In the genomic region with DNA sequence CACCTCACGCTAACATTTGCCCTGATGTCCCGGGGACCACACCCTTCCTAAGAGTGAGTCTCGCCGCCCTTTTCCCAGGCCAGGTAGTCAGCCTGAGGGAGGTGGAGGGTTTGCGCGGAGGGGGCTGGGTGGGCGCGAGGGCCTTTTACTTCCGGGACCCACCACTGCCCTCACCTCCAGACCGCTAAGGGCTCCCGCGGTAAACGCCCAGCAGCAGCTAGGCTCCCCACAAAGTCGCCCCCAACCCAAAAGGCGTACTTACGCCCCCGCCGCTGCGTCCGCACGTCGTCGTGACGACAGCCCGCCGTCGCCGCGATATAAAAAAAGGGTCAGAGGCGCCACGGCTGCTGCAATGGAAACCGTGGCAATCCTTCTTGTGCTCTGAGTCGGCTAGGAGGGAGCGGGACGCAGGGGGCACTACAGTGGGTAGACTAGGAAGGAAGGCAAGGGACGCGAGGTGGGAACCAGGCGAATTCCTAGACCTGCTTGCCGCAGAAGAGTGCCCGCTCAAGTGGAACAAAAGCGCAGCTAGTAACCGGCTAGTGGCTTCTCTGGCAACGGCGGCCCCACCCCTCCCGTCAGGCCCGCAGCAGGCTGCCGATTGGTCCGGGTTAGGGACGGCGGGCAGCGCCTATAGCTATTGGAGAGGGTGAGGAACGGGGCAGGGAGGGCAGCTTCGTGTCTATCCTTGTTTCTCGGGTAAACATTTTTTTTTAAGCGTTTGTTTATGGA, we compare ENCODE assay signal across 8 cellular contexts. TPM values are rescaled to one million over a fixed set of nuclear protein-coding genes. Genes with fewer than 3 reads are reported as not detected.
A peak's percentile ranks its signal among the peaks of the same experiment; 100 is the strongest.
DNase-seq lines count a peak whose midpoint lies in the region; ATAC-seq lines count a peak whose summit lies in the region.

A gene with protein sequence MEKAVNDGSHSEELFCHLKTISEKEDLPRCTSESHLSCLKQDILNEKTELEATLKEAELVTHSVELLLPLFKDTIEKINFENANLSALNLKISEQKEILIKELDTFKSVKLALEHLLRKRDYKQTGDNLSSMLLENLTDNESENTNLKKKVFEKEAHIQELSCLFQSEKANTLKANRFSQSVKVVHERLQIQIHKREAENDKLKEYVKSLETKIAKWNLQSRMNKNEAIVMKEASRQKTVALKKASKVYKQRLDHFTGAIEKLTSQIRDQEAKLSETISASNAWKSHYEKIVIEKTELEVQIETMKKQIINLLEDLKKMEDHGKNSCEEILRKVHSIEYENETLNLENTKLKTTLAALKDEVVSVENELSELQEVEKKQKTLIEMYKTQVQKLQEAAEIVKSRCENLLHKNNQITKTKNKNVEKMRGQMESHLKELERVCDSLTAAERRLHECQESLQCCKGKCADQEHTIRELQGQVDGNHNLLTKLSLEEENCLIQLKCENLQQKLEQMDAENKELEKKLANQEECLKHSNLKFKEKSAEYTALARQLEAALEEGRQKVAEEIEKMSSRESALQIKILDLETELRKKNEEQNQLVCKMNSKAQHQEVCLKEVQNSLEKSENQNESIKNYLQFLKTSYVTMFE (minus strand): TSS at position 553 of the 732 bp plus-strand sequence. CDS start 9,296 bp downstream, outside the sequence.

- H3K36me3 Mint-ChIP-seq in CD8-positive, alpha-beta memory T cell: peaks cover 5 to 20% (median 7%) of the 10 kb centered on the region in 3 donors
- peaks cover 4% of the 10 kb centered on the region for H3K36me3 Mint-ChIP-seq in memory B cell

- H3K4me3 Mint-ChIP-seq in CD8-positive, alpha-beta memory T cell: peak within 1 kb of the TSS; percentile 95 to 100 (median 98)
- H3K4me3 Mint-ChIP-seq in memory B cell: peak within 1 kb of the TSS; percentile 99

- POLR2A ChIA-PET in CD8-positive, alpha-beta memory T cell (lab: Charles Lee): interaction anchor here (0.7 to 1.5 kb wide), 6 partner anchors 10 to 321 kb away, joined by 3 to 15 read pairs (median 3); a partner anchor contains a TSS

- no peaks in the 10 kb centered on the region for H3K27me3 ChIP-seq in CD8-positive, alpha-beta memory T cell (ENCODE audit: insufficient read depth, low read length, poor library complexity, severe bottlenecking)
- no peaks in the 10 kb centered on the region for H3K27me3 ChIP-seq in effector memory CD4-positive, alpha-beta T cell (replicated peaks; ENCODE audit: control insufficient read depth, insufficient read depth, low read length, poor library complexity, severe bottlenecking)

- peak within 1 kb of the TSS; percentile 81 for H3K27ac ChIP-seq in CD8-positive, alpha-beta memory T cell (ENCODE audit: low read depth, low read length)
- peak within 1 kb of the TSS; percentile 78 for H3K27ac ChIP-seq in effector memory CD4-positive, alpha-beta T cell (ENCODE audit: insufficient read depth, low read length, poor library complexity, severe bottlenecking)

- H3K4me1 Mint-ChIP-seq in CD8-positive, alpha-beta memory T cell: peaks cover 56 to 68% (median 59%) of the 10 kb centered on the region in 3 donors
- peaks cover 38% of the 10 kb centered on the region for H3K4me1 Mint-ChIP-seq in memory B cell

- H3K9me3 Mint-ChIP-seq in CD8-positive, alpha-beta memory T cell: peaks cover 0 to 2% (median 0%) of the 10 kb centered on the region in 5 donors
- H3K9me3 Mint-ChIP-seq in memory B cell: no peaks in the 10 kb centered on the region

- CTCF ChIA-PET in CD8-positive, alpha-beta memory T cell (lab: Charles Lee): interaction anchor here (0.6 to 2.1 kb wide), 8 partner anchors 10 to 518 kb away, joined by 3 to 10 read pairs (median 3); a partner anchor contains a TSS

- H3K27me3 Mint-ChIP-seq in CD8-positive, alpha-beta memory T cell: no peaks in the 10 kb centered on the region
- H3K27me3 Mint-ChIP-seq in memory B cell: no peaks in the 10 kb centered on the region

- DNase-seq in CD8-positive, alpha-beta memory T cell: peak; percentile 83 to 93 (median 89)
- DNase-seq in HT1080 (ENCODE audit: low read depth): peak; percentile 84
- DNase-seq in NOMO-1 treated with DMSO at 0.1 percent for 48 hours (lab: John Stamatoyannopoulos, UW; ENCODE audit: unreplicated experiment): peak; percentile 88
- peak; percentile 72 to 79 for DNase-seq in activated CD8-positive, alpha-beta memory T cell treated with anti-CD3 and anti-CD28 coated beads for 4 hours (ENCODE audit: low read depth in 2 of 2)
- peak; percentile 79 to 86 (median 83) for DNase-seq in effector memory CD4-positive, alpha-beta T cell
- DNase-seq in memory B cell (ENCODE audit: low spot score in 2 of 2): peak; percentile 73 to 80
- peak; percentile 71 for DNase-seq in stimulated activated CD8-positive, alpha-beta memory T cell treated with anti-CD3 and anti-CD28 coated beads, Interleukin-12 subunit alpha, Interleukin-12 subunit beta, amount 100 ng/mL, for 24 hours (ENCODE audit: extremely low read depth)

- H3K36me3 ChIP-seq in CD8-positive, alpha-beta memory T cell (ENCODE audit: insufficient read depth, low read length): no peaks in the 10 kb centered on the region
- no peaks in the 10 kb centered on the region for H3K36me3 ChIP-seq in effector memory CD4-positive, alpha-beta T cell (ENCODE audit: control insufficient read depth, insufficient read depth, low read length)

- ATAC-seq in GM21360 (IDR thresholded peaks at IDR 0.05; ENCODE audit: unreplicated experiment) (peak; percentile 100), memory B cell (ENCODE audit: low read depth) (peak; percentile 97)

- no peaks in the 10 kb centered on the region for H3K9me3 ChIP-seq in CD8-positive, alpha-beta memory T cell (ENCODE audit: low read length)
- H3K9me3 ChIP-seq in effector memory CD4-positive, alpha-beta T cell (ENCODE audit: control insufficient read depth, low read length): no peaks in the 10 kb centered on the region

- peak within 1 kb of the TSS; percentile 79 for H3K4me3 ChIP-seq in CD8-positive, alpha-beta memory T cell (ENCODE audit: low read length)
- H3K4me3 ChIP-seq in effector memory CD4-positive, alpha-beta T cell (ENCODE audit: insufficient read depth, low read depth, low read length, poor library complexity, severe bottlenecking): peak within 1 kb of the TSS; percentile 80

- peak within 1 kb of the TSS; percentile 85 to 99 (median 98) for H3K27ac Mint-ChIP-seq in CD8-positive, alpha-beta memory T cell
- H3K27ac Mint-ChIP-seq in memory B cell: peak within 1 kb of the TSS; percentile 97

- peaks cover 21% of the 10 kb centered on the region for H3K4me1 ChIP-seq in CD8-positive, alpha-beta memory T cell (ENCODE audit: insufficient read depth, low read length)
- H3K4me1 ChIP-seq in effector memory CD4-positive, alpha-beta T cell (ENCODE audit: control insufficient read depth, insufficient read depth, low read length, poor library complexity, severe bottlenecking): peaks cover 27% of the 10 kb centered on the region

RNA-seq across cellular contexts. Expression of the gene that starts here (rescaled TPM):
- 10 to 100 TPM; 27.6 to 30.1 TPM for total RNA-seq in CD8-positive, alpha-beta memory T cell
- polyA plus RNA-seq in CD8-positive, alpha-beta memory T cell: 52.9 TPM
- total RNA-seq in HT1080 (2014; rRNA removed; shearing (Covaris generic)): 6.2 and 10.1 TPM in 2 replicates
- 6.5 and 7.9 TPM in 2 replicates for polyA plus RNA-seq in HT1080 (2015; cell fraction: cytosol; rRNA removed)
- polyA plus RNA-seq in HT1080 (2015; cell fraction: nucleus; rRNA removed): 29.1 and 32.5 TPM in 2 replicates

Comparison
In these comparisons a context has a peak if more than half of its experiments do, and no peak if none do; other contexts are left out.
1. Peak in every context shown above with its lines: DNase-seq, ATAC-seq, H3K4me3 ChIP-seq and H3K27ac ChIP-seq.